In genomic region chr13:30463820-30464495, GRCh38 we compare ENCODE assay signal across 1 cellular context.
TF ChIP-seq lines count a peak whose summit lies in the region.

No MANE protein-coding gene starts in this region.

TF ChIP-seq in HEK293, 187 proteins besides CTCF, POLR2A, EP300 and RAD21 (continued from another document):
- peak; percentile 49 for TF ChIP-seq ZBTB26 (tag by site-specific recombination; optimal IDR thresholded peaks at IDR 0.05)
